24 cellular contexts compared by ENCODE assay signal in the genomic region with DNA sequence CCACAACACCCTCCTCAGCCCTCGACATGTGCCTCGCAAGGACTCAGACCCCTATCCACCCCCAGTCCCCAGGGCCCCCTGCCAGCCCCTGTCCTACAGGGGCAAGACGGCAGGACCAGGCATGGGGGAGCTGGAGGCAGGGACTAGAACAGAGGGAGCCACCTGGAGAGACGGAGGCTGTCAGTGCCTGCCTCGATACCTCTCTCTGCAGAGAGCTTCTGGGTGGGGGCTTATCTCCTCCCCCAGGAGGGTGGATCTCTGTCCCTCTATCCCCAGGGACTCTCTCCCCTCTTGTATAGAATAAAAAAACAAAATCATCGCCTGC. TPM values are rescaled to one million over a fixed set of nuclear protein-coding genes. Genes with fewer than 3 reads are reported as not detected.
"Had no signal": no experiment of that assay in that cellular context is flagged by ENCODE, and none has a peak within 500 bp of the region (broad histone marks: within the 10 kb centered on the region; RNA-seq: fewer than 3 reads in every experiment).

No MANE protein-coding gene starts in this region.

- H3K27me3 ChIP-seq: MG63 had no signal

- H3K4me3 ChIP-seq: MG63, SJSA1, SK-N-MC had no signal

- DNase-seq: IMR-90, Karpas-422, KG1, MG63, NCI-H1092, NCI-H1105 treated with DMSO at 0.1 percent for 48 hours, NCI-H1417 treated with DMSO at 0.1 percent for 48 hours, NCI-H187, NCI-H2029, NCI-H2081 treated with DMSO at 0.1 percent for 48 hours, NCI-H2171, NCI-H226, NCI-H446, NCI-H510A, NCI-H524 treated with DMSO at 0.1 percent for 48 hours, NCI-H69, NCI-H774, Right ventricle myocardium superior, RPMI8226, SIG-M5 had no signal

- FAIRE-seq: RCC 7860 had no signal

- H3K27ac ChIP-seq: SJSA1, SK-N-MC had no signal

- H3K9me3 ChIP-seq: MG63, SJSA1 had no signal

- H3K4me1 ChIP-seq: SJSA1 had no signal

- H3K36me3 ChIP-seq: MG63, SJSA1 had no signal

RNA-seq across cellular contexts. Expression of a gene that starts 2.0 kb away (rescaled TPM):
- total RNA-seq: HT-29, IMR-90, Right ventricle myocardium superior, SJSA1 had no signal
- polyA plus RNA-seq: IMR-90 had no signal

RNA-seq across cellular contexts. Expression of a gene that starts 17.6 kb away (rescaled TPM):
- total RNA-seq: SJSA1 had no signal
- polyA plus RNA-seq: IMR-90 had no signal
